18 cellular contexts compared by ENCODE assay signal in genomic region chr5:172319708-172320441, GRCh38. TPM values are rescaled to one million over a fixed set of nuclear protein-coding genes. Genes with fewer than 3 reads are reported as not detected.
A peak's percentile ranks its signal among the peaks of the same experiment; 100 is the strongest.
DNase-seq lines count a peak whose midpoint lies in the region; ATAC-seq, FAIRE-seq and TF ChIP-seq lines count a peak whose summit lies in the region.
"Had no signal": no experiment of that assay in that cellular context is flagged by ENCODE, and none has a peak within 500 bp of the region (broad histone marks: within the 10 kb centered on the region; RNA-seq: fewer than 3 reads in every experiment).

No MANE protein-coding gene starts in this region.

- H3K27me3 ChIP-seq in keratinocyte (ENCODE audit: control insufficient read depth, extremely low read depth, insufficient read depth, low read length), result no peaks in the 10 kb centered on the region

- H3K27me3 Mint-ChIP-seq in MCF 10A (ENCODE audit: insufficient read depth, unreplicated experiment), result no peaks in the 10 kb centered on the region
- H3K27me3 Mint-ChIP-seq in type B pancreatic cell, result no peaks in the 10 kb centered on the region

- intact Hi-C loops in Right ventricle myocardium inferior (cut with DNase I) (no loop called here), cardiac septum (cut with DNase I) (no loop called here), MCF 10A (cut with micrococcal nuclease) (no loop called here), OCI-LY7 (cut with micrococcal nuclease; ENCODE audit: unreplicated experiment) (no loop called here)

- H3K27ac ChIP-seq in keratinocyte (ENCODE audit: control insufficient read depth, insufficient read depth, low read length) (no peak overlapping the region), OCI-LY7 (ENCODE audit: low read depth, low read length, poor library complexity, severe bottlenecking) (no peak overlapping the region)
- H3K27ac ChIP-seq: 22Rv1 had no signal

- DNase-seq in Right ventricle myocardium inferior (ENCODE audit: missing footprints), result no peak
- no peak for DNase-seq in cardiac septum (ENCODE audit: low spot score)
- DNase-seq in MCF 10A (ENCODE audit: unreplicated experiment), result no peak
- DNase-seq in keratinocyte (ENCODE audit: low read depth, low spot score), result no peak
- no peak for DNase-seq in type B pancreatic cell (ENCODE audit: extremely low spot score, unreplicated experiment)
- no peak for DNase-seq in OCI-LY7 (ENCODE audit: low spot score)
- DNase-seq in pons (ENCODE audit: low spot score), result no peak
- DNase-seq in activated naive CD4-positive, alpha-beta T cell treated with anti-CD3 and anti-CD28 coated beads, Interleukin-2, amount 50 U/mL, for 16 hours, result no peak
- DNase-seq: C1 segment of cervical spinal cord; effector memory CD4-positive, alpha-beta T cell; NCI-H1930; occipital lobe; stimulated activated CD4-positive, alpha-beta T cell treated with anti-CD3 and anti-CD28 coated beads, Interleukin-4, amount 100 ng/mL, for 4 hours; stimulated activated CD8-positive, alpha-beta memory T cell treated with anti-CD3 and anti-CD28 coated beads, Interleukin-4, amount 100 ng/mL, for 48 hours had no signal

- H3K4me1 Mint-ChIP-seq in MCF 10A (ENCODE audit: insufficient read depth, unreplicated experiment) (peaks cover 26% of the 10 kb centered on the region), type B pancreatic cell (ENCODE audit: unreplicated experiment) (peaks cover 15% of the 10 kb centered on the region)
- H3K4me1 Mint-ChIP-seq: central memory CD8-positive, alpha-beta T cell had no signal

- H3K4me2 ChIP-seq in keratinocyte (ENCODE audit: control insufficient read depth, extremely low read depth, insufficient read depth, low read depth, low read length), result no peak overlapping the region
- no peak overlapping the region for H3K4me2 ChIP-seq in OCI-LY7 (ENCODE audit: low read length)

- no TSS peak for BruUV-seq in MCF 10A (replicated peaks; lab: Mats Ljungman, UMichigan)
- BruUV-seq in OCI-LY7 (replicated peaks; lab: Mats Ljungman, UMichigan), result no TSS peak

- H3K36me3 Mint-ChIP-seq in MCF 10A (ENCODE audit: insufficient read depth, unreplicated experiment) (peaks cover 7% of the 10 kb centered on the region), type B pancreatic cell (no peaks in the 10 kb centered on the region)

- H3K9me3 Mint-ChIP-seq in MCF 10A (ENCODE audit: unreplicated experiment), result no peaks in the 10 kb centered on the region
- no peaks in the 10 kb centered on the region for H3K9me3 Mint-ChIP-seq in type B pancreatic cell
- H3K9me3 Mint-ChIP-seq: central memory CD8-positive, alpha-beta T cell; T-helper 2 cell treated with Interferon-gamma antibody and Interleukin-4, amounts not matched to agents 5 μg/mL and 100 μg/mL, for 36 hours had no signal

- H4K20me1 ChIP-seq in keratinocyte (ENCODE audit: control insufficient read depth, extremely low read depth, insufficient read depth, low read length) (no peaks in the 10 kb centered on the region), OCI-LY7 (ENCODE audit: insufficient read depth, low read length) (no peaks in the 10 kb centered on the region)

- H3K4me3 Mint-ChIP-seq in MCF 10A (ENCODE audit: unreplicated experiment), result no peak overlapping the region
- H3K4me3 Mint-ChIP-seq in type B pancreatic cell, result no peak overlapping the region
- H3K4me3 Mint-ChIP-seq: central memory CD8-positive, alpha-beta T cell; T-helper 2 cell treated with Interferon-gamma antibody and Interleukin-4, amounts not matched to agents 5 μg/mL and 100 μg/mL, for 36 hours had no signal

- no peaks in the 10 kb centered on the region for H3K9me1 ChIP-seq in keratinocyte (ENCODE audit: control insufficient read depth, extremely low read depth, insufficient read depth, low read length)

- CTCF ChIA-PET in MCF 10A (lab: Yijun Ruan, JAX), result interaction anchor here (0.6 to 1.2 kb wide), 5 partner anchors 26 to 206 kb away, joined by 3 read pairs; no protein-coding TSS in a partner anchor
- CTCF ChIA-PET in OCI-LY7 (lab: Charles Lee; ENCODE audit: unreplicated experiment), result no interaction called here

- no peaks in the 10 kb centered on the region for H3K36me3 ChIP-seq in keratinocyte (ENCODE audit: control insufficient read depth in 2 of 2, extremely low read depth in 1 of 2, insufficient read depth in 2 of 2, low read length in 2 of 2)
- H3K36me3 ChIP-seq in OCI-LY7 (ENCODE audit: insufficient read depth, low read length), result no peaks in the 10 kb centered on the region

- no peak overlapping the region for H3K9ac ChIP-seq in keratinocyte (ENCODE audit: control insufficient read depth, extremely low read depth, insufficient read depth, low read length)

- TF ChIP-seq CTCF in MCF 10A (IDR thresholded peaks at IDR 0.05; ENCODE audit: unreplicated experiment) (no peak), keratinocyte (optimal IDR thresholded peaks at IDR 0.05 in 1 of 3, IDR thresholded peaks at IDR 0.05 in 1 of 3, conservative IDR thresholded peaks at IDR 0.05 in 1 of 3; ENCODE audit: extremely low read depth in 1 of 3, insufficient read depth in 2 of 3, low read length in 3 of 3) (no peak), type B pancreatic cell (conservative IDR thresholded peaks at IDR 0.05) (no peak), OCI-LY7 (conservative IDR thresholded peaks at IDR 0.05; ENCODE audit: low read length) (no peak)

- POLR2A ChIA-PET in MCF 10A (lab: Yijun Ruan, JAX) (interaction anchor here (0.8 to 1.3 kb wide), 6 partner anchors 16 to 124 kb away, joined by 3 to 4 read pairs (median 3); no protein-coding TSS in a partner anchor), OCI-LY7 (lab: Charles Lee) (interaction anchor here (0.6 to 0.7 kb wide), 3 partner anchors 20 to 372 kb away, joined by 3 to 4 read pairs (median 3); no protein-coding TSS in a partner anchor)

- dilution Hi-C loops in keratinocyte (cut with MboI; ENCODE audit: extremely low pct_ligation_motif_present, low sequenced_read_pairs), result no loop called here

- H3K27ac Mint-ChIP-seq in MCF 10A (ENCODE audit: low read depth, unreplicated experiment) (peak overlapping the region; percentile 63), type B pancreatic cell (peak overlapping the region; percentile 27)
- H3K27ac Mint-ChIP-seq: T-helper 2 cell treated with Interferon-gamma antibody and Interleukin-4, amounts not matched to agents 5 μg/mL and 100 μg/mL, for 36 hours had no signal

- no peak for FAIRE-seq in keratinocyte (lab: Jason Lieb, UNC)

- peak; percentile 57 for ATAC-seq in Right ventricle myocardium inferior

- H3K9me3 ChIP-seq in keratinocyte (ENCODE audit: control insufficient read depth, low read depth, low read length), result no peaks in the 10 kb centered on the region
- H3K9me3 ChIP-seq in OCI-LY7 (ENCODE audit: low read length), result no peaks in the 10 kb centered on the region

- no peaks in the 10 kb centered on the region for H3K79me2 ChIP-seq in keratinocyte (ENCODE audit: control insufficient read depth, insufficient read depth, low read length)
- no peaks in the 10 kb centered on the region for H3K79me2 ChIP-seq in OCI-LY7 (ENCODE audit: insufficient read depth, low read depth, low read length)

- H3K9me2 ChIP-seq in OCI-LY7 (ENCODE audit: insufficient read depth, low read length), result no peaks in the 10 kb centered on the region

- H2AFZ ChIP-seq in keratinocyte (ENCODE audit: control insufficient read depth, low read length) (peak overlapping the region; percentile 4), OCI-LY7 (ENCODE audit: low read length) (no peak overlapping the region)

- H3K4me3 ChIP-seq in keratinocyte (ENCODE audit: control insufficient read depth in 2 of 3, extremely low read depth in 1 of 3, insufficient read depth in 2 of 3, low read depth in 1 of 3, low read length in 3 of 3) (no peak overlapping the region), OCI-LY7 (ENCODE audit: low read depth, low read length, poor library complexity, severe bottlenecking) (no peak overlapping the region)
- H3K4me3 ChIP-seq: skin epidermis had no signal

- H3K4me1 ChIP-seq in keratinocyte (ENCODE audit: control insufficient read depth, extremely low read depth, insufficient read depth, low read length) (peaks cover 23% of the 10 kb centered on the region), OCI-LY7 (ENCODE audit: insufficient read depth, low read length, poor library complexity, severe bottlenecking) (peaks cover 6% of the 10 kb centered on the region)

RNA-seq across cellular contexts. Expression of gene UBTD2, which starts 36.3 kb away (rescaled TPM):
- 8.6 TPM for total RNA-seq in Right ventricle myocardium inferior
- total RNA-seq in cardiac septum, result 11.8 TPM
- 23.3 and 24.1 TPM in 2 replicates for total RNA-seq in MCF 10A (2022)
- polyA plus RNA-seq in keratinocyte, result 9.0 to 16.2 TPM (median 13.2 TPM) in 3 replicates
- polyA plus RNA-seq in keratinocyte (2011; ENCODE audit: low read depth), result 4.7 TPM
- 9.9 and 18.0 TPM in 2 replicates for polyA plus RNA-seq in keratinocyte (2011; cell fraction: cytosol; rRNA removed)
- 9.9 and 11.6 TPM in 2 replicates for polyA plus RNA-seq in keratinocyte (2011; cell fraction: nucleus; rRNA removed)
- polyA plus RNA-seq in keratinocyte (2012; ENCODE audit: low replicate concordance), result 7.4 and 12.0 TPM in 2 replicates
- polyA minus RNA-seq in keratinocyte, result 6.5 to 15.1 TPM (median 8.0 TPM) in 3 replicates
- polyA minus RNA-seq in keratinocyte (2011; cell fraction: cytosol; rRNA and poly(A)+ RNA removed), result 6.5 TPM
- polyA minus RNA-seq in keratinocyte (2011; cell fraction: nucleus; rRNA and poly(A)+ RNA removed), result 4.5 and 9.9 TPM in 2 replicates
- 32.8 and 47.2 TPM in 2 replicates for total RNA-seq in type B pancreatic cell (ENCODE audit: low replicate concordance)
- 14.7 and 16.0 TPM in 2 replicates for total RNA-seq in OCI-LY7 (2014; rRNA removed; shearing (Covaris generic))
- 19.4 and 19.8 TPM in 2 replicates for total RNA-seq in OCI-LY7 (2022)
